ENCODE assay signal across 1 cellular context in genomic region chr1:205456383-205456867, GRCh38.
TF ChIP-seq lines count a peak whose summit lies in the region.

No MANE protein-coding gene starts in this region.

TF ChIP-seq in HepG2, 621 proteins besides CTCF, POLR2A, EP300 and RAD21:
- TF ChIP-seq ZNF263 (CRISPR knock-in tag; IDR thresholded peaks at IDR 0.05) = no peak
- TF ChIP-seq EZH2 (conservative IDR thresholded peaks at IDR 0.05; ENCODE audit: low read depth, low read length) = peak; percentile 85; the same call in 1 of the 2 replicates
- TF ChIP-seq SP4 (CRISPR knock-in tag; IDR thresholded peaks at IDR 0.05) = no peak
- 0 out of 2 replicates have a peak, but pooled peaks have one; percentile 47 for TF ChIP-seq CHCHD3 (CRISPR knock-in tag; IDR thresholded peaks at IDR 0.05)
- 0 out of 2 replicates have a peak, but pooled peaks have one; percentile 14 for TF ChIP-seq ZNF687 (CRISPR knock-in tag; IDR thresholded peaks at IDR 0.05)
- TF ChIP-seq MTF2 (CRISPR knock-in tag; IDR thresholded peaks at IDR 0.05; ENCODE audit: borderline replicate concordance) = peak; percentile 92
- TF ChIP-seq CBX2 (IDR thresholded peaks at IDR 0.05; ENCODE audit: low read depth, low read length) = peak; percentile 60; the same call in 1 of the 2 replicates
- TF ChIP-seq CBX2 (CRISPR knock-in tag; IDR thresholded peaks at IDR 0.05; ENCODE audit: low read depth) = no peak
- TF ChIP-seq ZNF564 (CRISPR knock-in tag; IDR thresholded peaks at IDR 0.05) = 0 out of 2 replicates have a peak, but pooled peaks have one; percentile 32
- 0 out of 2 replicates have a peak, but pooled peaks have one; percentile 19 for TF ChIP-seq UBTF (CRISPR knock-in tag; IDR thresholded peaks at IDR 0.05)
- TF ChIP-seq EED (CRISPR knock-in tag; IDR thresholded peaks at IDR 0.05) = peak; percentile 23; the same call in 1 of the 2 replicates
- no peak for TF ChIP-seq KDM3A (CRISPR knock-in tag; IDR thresholded peaks at IDR 0.05; ENCODE audit: low read depth)
